Comparison of ENCODE assay signal across 8 cellular contexts in the genomic region with DNA sequence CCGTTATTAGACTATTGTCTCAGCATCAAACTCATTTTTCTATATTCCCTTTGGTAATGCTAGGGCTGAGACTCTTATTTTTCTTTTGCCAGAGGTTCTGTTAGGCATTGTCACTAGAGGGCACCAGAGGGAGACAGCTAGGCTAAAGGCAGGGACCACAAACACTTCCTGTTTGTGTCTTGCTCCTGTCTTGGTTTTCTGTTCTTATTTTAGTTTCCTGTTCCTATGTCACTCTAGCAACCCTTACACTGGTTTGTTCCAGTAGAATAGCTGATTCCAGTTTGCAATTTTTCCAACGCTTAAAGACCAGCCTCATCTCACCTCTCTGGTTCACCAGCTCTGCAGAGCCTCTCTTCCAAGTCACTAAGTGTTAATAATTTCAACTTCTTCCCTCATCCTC.
A peak's percentile ranks its signal among the peaks of the same experiment; 100 is the strongest.
DNase-seq lines count a peak whose midpoint lies in the region; ATAC-seq and TF ChIP-seq lines count a peak whose summit lies in the region.

No MANE protein-coding gene starts in this region.

- H3K27me3 ChIP-seq in AG04450 (ENCODE audit: control insufficient read depth, insufficient read depth, low read length) = no peaks in the 10 kb centered on the region
- H3K27me3 ChIP-seq in SU-DHL-6 (ENCODE audit: low read length) = no peaks in the 10 kb centered on the region

- H3K9me3 ChIP-seq in AG04450 (ENCODE audit: control insufficient read depth, insufficient read depth, low read length) (no peaks in the 10 kb centered on the region), SU-DHL-6 (ENCODE audit: insufficient read depth, low read length) (no peaks in the 10 kb centered on the region)

- DNase-seq in AG04450 (ENCODE audit: low read depth, low spot score) (peak; percentile 51), NCI-H1092 treated with DMSO at 0.1 percent for 48 hours (lab: John Stamatoyannopoulos, UW) (peak; percentile 81), brain pericyte (ENCODE audit: low read depth, low spot score) (peak; percentile 33), iris pigment epithelial cell (ENCODE audit: low read depth) (peak; percentile 74)
- DNase-seq in stimulated activated CD4-positive, alpha-beta T cell treated with anti-CD3 and anti-CD28 coated beads, Interleukin-4, amount 100 ng/mL, for 1 hour = peak; percentile 4

- peak overlapping the region; percentile 24 for H3K4me2 ChIP-seq in SU-DHL-6 (ENCODE audit: low read depth, low read length, poor library complexity, severe bottlenecking)

- H3K4me3 ChIP-seq in AG04450 (ENCODE audit: low read depth, low read length) (no peak overlapping the region), SU-DHL-6 (ENCODE audit: insufficient read depth, low read length, poor library complexity, severe bottlenecking) (no peak overlapping the region)

- H3K27ac ChIP-seq in AG04450 (ENCODE audit: low read depth, low read length) (no peak overlapping the region), SU-DHL-6 (ENCODE audit: low read depth, low read length) (no peak overlapping the region)

- H3K36me3 ChIP-seq in SU-DHL-6 (ENCODE audit: low read length) = no peaks in the 10 kb centered on the region

- no peaks in the 10 kb centered on the region for H4K20me1 ChIP-seq in SU-DHL-6 (ENCODE audit: low read depth, low read length)

- no peaks in the 10 kb centered on the region for H3F3A ChIP-seq in SU-DHL-6 (ENCODE audit: insufficient read depth)

- no peak overlapping the region for H3K9ac ChIP-seq in SU-DHL-6 (ENCODE audit: low read length)

- H3K79me2 ChIP-seq in SU-DHL-6 (ENCODE audit: insufficient read depth, low read length) = no peaks in the 10 kb centered on the region

- ATAC-seq in GM18499 (IDR thresholded peaks at IDR 0.05; ENCODE audit: insufficient read depth, unreplicated experiment) = peak; percentile 100
- peak; percentile 99 for ATAC-seq in HG02840 (IDR thresholded peaks at IDR 0.05; ENCODE audit: low FRiP score, unreplicated experiment)

- peak; percentile 98 for TF ChIP-seq CTCF in AG04450 (IDR thresholded peaks at IDR 0.05; ENCODE audit: low read depth, low read length)
- TF ChIP-seq CTCF in SU-DHL-6 (IDR thresholded peaks at IDR 0.05; ENCODE audit: insufficient read depth, low read length, poor library complexity, severe bottlenecking) = peak; percentile 76

- POLR2A ChIA-PET in AG04450 (lab: Yijun Ruan, JAX) = no interaction called here

- no peaks in the 10 kb centered on the region for H3K9me2 ChIP-seq in SU-DHL-6 (replicated peaks; ENCODE audit: insufficient read depth, low read length)

- CTCF ChIA-PET in AG04450 (lab: Charles Lee) = interaction anchor here (0.6 to 9.4 kb wide), 56 partner anchors 8 to 601 kb away, joined by 3 to 339 read pairs (median 4); no protein-coding TSS in a partner anchor

- peak overlapping the region; percentile 92 for H2AFZ ChIP-seq in SU-DHL-6 (ENCODE audit: low read depth, low read length, severe bottlenecking)

Comparison
In these comparisons a context has a peak if more than half of its experiments do, and no peak if none do; other contexts are left out.
1. DNase-seq: peak in every context shown above with its lines; median percentile 81 in NCI-H1092 treated with DMSO at 0.1 percent for 48 hours; 74 in iris pigment epithelial cell; 51 in AG04450; 33 in brain pericyte; 4 in stimulated activated CD4-positive, alpha-beta T cell treated with anti-CD3 and anti-CD28 coated beads, Interleukin-4, amount 100 ng/mL, for 1 hour.